26 cellular contexts compared by ENCODE assay signal in the genomic region with DNA sequence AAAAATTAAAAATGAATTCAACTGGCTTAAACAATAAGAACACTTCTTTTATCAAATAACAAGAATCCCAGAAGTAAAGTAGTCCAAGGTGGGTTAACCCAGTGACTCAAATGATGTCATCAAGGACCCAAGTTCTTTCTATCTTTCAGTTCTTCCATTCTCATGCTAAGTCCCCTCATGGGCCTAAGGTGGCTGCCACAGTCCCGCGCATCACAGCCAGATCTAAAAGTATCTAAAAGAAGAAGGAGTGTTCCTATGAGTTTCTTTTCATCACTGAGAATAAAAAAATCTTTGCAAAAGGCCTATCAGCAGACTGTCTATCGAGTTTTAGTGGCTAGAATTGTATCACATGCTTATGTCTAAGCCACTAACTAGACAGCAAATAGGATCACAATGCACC. TPM values are rescaled to one million over a fixed set of nuclear protein-coding genes. Genes with fewer than 3 reads are reported as not detected.
"Had no signal": no experiment of that assay in that cellular context is flagged by ENCODE, and none has a peak within 500 bp of the region (broad histone marks: within the 10 kb centered on the region; RNA-seq: fewer than 3 reads in every experiment).

No MANE protein-coding gene starts in this region.

- H3K79me2 ChIP-seq: hepatocyte had no signal

- DNase-seq: colonic mucosa; effector CD8-positive, alpha-beta T cell; endodermal cell; foreskin keratinocyte; heart left ventricle; kidney; mesendoderm; naive thymus-derived CD8-positive, alpha-beta T cell; nephron progenitor cell; sigmoid colon; stimulated activated CD4-positive, alpha-beta T cell treated with anti-CD3 and anti-CD28 coated beads, Interleukin-2, amount 100 ng/mL, for 24 hours; stimulated activated CD4-positive, alpha-beta T cell treated with anti-CD3 and anti-CD28 coated beads, Interleukin-4, amount 100 ng/mL, for 24 hours; stimulated activated naive CD4-positive, alpha-beta T cell treated with Interleukin-2 at 50 U/mL for 16 hours; stomach; upper lobe of left lung had no signal

- H2AFZ ChIP-seq: hepatocyte had no signal

- FAIRE-seq: kidney, urothelium cell line had no signal

- H3K4me1 ChIP-seq: colonic mucosa, right atrium auricular region had no signal

- H3K27ac ChIP-seq: colonic mucosa, epithelial cell of prostate, foreskin keratinocyte, heart left ventricle, hepatocyte, right atrium auricular region, stomach, thoracic aorta, upper lobe of left lung had no signal

- H3K27me3 ChIP-seq: colonic mucosa, foreskin keratinocyte, gastroesophageal sphincter, heart left ventricle, hepatocyte, right atrium auricular region, sigmoid colon, stomach, tibial nerve, upper lobe of left lung had no signal

- H3K36me3 ChIP-seq: colonic mucosa, gastroesophageal sphincter, heart left ventricle, prostate gland, right atrium auricular region, sigmoid colon, stomach, thoracic aorta, tibial nerve, upper lobe of left lung had no signal

- H3K4me2 ChIP-seq: hepatocyte had no signal

- H3K9me3 ChIP-seq: colonic mucosa, prostate gland had no signal

- ATAC-seq: esophagus mucosa; foreskin keratinocyte; gastroesophageal sphincter; left lobe of liver; naive thymus-derived CD8-positive, alpha-beta T cell; stimulated activated effector memory CD8-positive, alpha-beta T cell treated with anti-CD3 and anti-CD28 coated beads, Interleukin-12 subunit alpha, Interleukin-12 subunit beta, amount 100 ng/mL, for 72 hours had no signal

- H3K4me3 ChIP-seq: colonic mucosa, gastroesophageal sphincter, heart left ventricle, hepatocyte, prostate gland, right atrium auricular region, sigmoid colon, stomach, thoracic aorta, tibial nerve, upper lobe of left lung had no signal

RNA-seq across cellular contexts. Expression of gene LDLRAD3, which starts 37.2 kb away (rescaled TPM):
- total RNA-seq: naive thymus-derived CD8-positive, alpha-beta T cell had no signal
- polyA plus RNA-seq: naive thymus-derived CD8-positive, alpha-beta T cell had no signal
